11 cellular contexts compared by ENCODE assay signal in genomic region chr1:158496379-158496778, GRCh38. TPM values are rescaled to one million over a fixed set of nuclear protein-coding genes. Genes with fewer than 3 reads are reported as not detected.
A peak's percentile ranks its signal among the peaks of the same experiment; 100 is the strongest.
DNase-seq lines count a peak whose midpoint lies in the region; ATAC-seq and TF ChIP-seq lines count a peak whose summit lies in the region.
"Had no signal": no experiment of that assay in that cellular context is flagged by ENCODE, and none has a peak within 500 bp of the region (broad histone marks: within the 10 kb centered on the region; RNA-seq: fewer than 3 reads in every experiment).

No MANE protein-coding gene starts in this region.

- H3K4me3 Mint-ChIP-seq in glutamatergic neuron (ENCODE audit: unreplicated experiment): no peak overlapping the region
- H3K4me3 Mint-ChIP-seq: HFFc6 had no signal

- H3K36me3 ChIP-seq in SK-N-SH (replicated peaks in 1 of 2; ENCODE audit: control insufficient read depth in 1 of 2, insufficient read depth in 2 of 2, low read length in 1 of 2) (no peaks in the 10 kb centered on the region), kidney epithelial cell (ENCODE audit: control insufficient read depth, insufficient read depth, low read length) (no peaks in the 10 kb centered on the region)

- no peak for ATAC-seq in HG03135 (IDR thresholded peaks at IDR 0.05; ENCODE audit: unreplicated experiment)

- H3K27me3 ChIP-seq in SK-N-SH (ENCODE audit: insufficient read depth) (no peaks in the 10 kb centered on the region; the same call in 1 of the 2 replicates), kidney epithelial cell (ENCODE audit: control insufficient read depth, insufficient read depth, low read length) (no peaks in the 10 kb centered on the region)

- H3K36me3 Mint-ChIP-seq in glutamatergic neuron (ENCODE audit: unreplicated experiment): no peaks in the 10 kb centered on the region

- no peak overlapping the region for H2AFZ ChIP-seq in SK-N-SH (ENCODE audit: low read depth)

- H3K9me3 ChIP-seq in SK-N-SH: no peaks in the 10 kb centered on the region

- no peaks in the 10 kb centered on the region for H3F3A ChIP-seq in SK-N-SH (replicated peaks; ENCODE audit: insufficient read depth)

- H3K79me2 ChIP-seq in SK-N-SH (ENCODE audit: insufficient read depth): no peaks in the 10 kb centered on the region

- H3K9me2 ChIP-seq in SK-N-SH: no peaks in the 10 kb centered on the region

- CTCF ChIA-PET in SK-N-SH (lab: Yijun Ruan, JAX): no interaction called here

- H3K4me2 ChIP-seq in SK-N-SH: no peak overlapping the region

- H3K4me3 ChIP-seq in SK-N-SH (ENCODE audit: low read depth in 2 of 2, low read length in 1 of 2): no peak overlapping the region
- no peak overlapping the region for H3K4me3 ChIP-seq in kidney epithelial cell (ENCODE audit: low read depth, low read length)
- H3K4me3 ChIP-seq: coronary artery had no signal

- H3K9me3 Mint-ChIP-seq in glutamatergic neuron (ENCODE audit: unreplicated experiment): no peaks in the 10 kb centered on the region

- TF ChIP-seq CTCF in SK-N-SH (IDR thresholded peaks at IDR 0.05): peak; percentile 23; the same call in 1 of the 2 replicates
- TF ChIP-seq CTCF in kidney epithelial cell (IDR thresholded peaks at IDR 0.05; ENCODE audit: insufficient read depth, low read length, poor library complexity, severe bottlenecking): peak; percentile 15
- TF ChIP-seq CTCF in glutamatergic neuron (IDR thresholded peaks at IDR 0.05; ENCODE audit: partially characterized antibody, unreplicated experiment): no peak

- H3K4me1 Mint-ChIP-seq in glutamatergic neuron (ENCODE audit: low read depth, unreplicated experiment): no peaks in the 10 kb centered on the region

- H3K9ac ChIP-seq in SK-N-SH: no peak overlapping the region

- DNase-seq in COLO829 (ENCODE audit: low spot score) (peak; percentile 18), SK-N-SH (no peak), kidney epithelial cell (ENCODE audit: low read depth) (no peak), T-helper 2 cell (no peak), glutamatergic neuron (no peak), NCI-H526 treated with DMSO at 0.1 percent for 48 hours (lab: John Stamatoyannopoulos, UW) (no peak)
- DNase-seq: HFFc6, NCI-H345 had no signal

- no peaks in the 10 kb centered on the region for H3K4me1 ChIP-seq in SK-N-SH (ENCODE audit: control insufficient read depth in 1 of 2, insufficient read depth in 2 of 2, low read depth in 1 of 2, low read length in 1 of 2)

- 3% methylated on average over 2 of the region's 2 CpGs for WGBS in SK-N-SH (ENCODE audit: low lambda C conversion rate)

- POLR2A ChIA-PET in SK-N-SH (lab: Yijun Ruan, JAX): no interaction called here

- TF ChIP-seq EP300 in Ishikawa (IDR thresholded peaks at IDR 0.05; ENCODE audit: borderline replicate concordance): no peak
- TF ChIP-seq EP300 in SK-N-SH (IDR thresholded peaks at IDR 0.05; ENCODE audit: borderline replicate concordance in 1 of 2, low read depth in 1 of 2, low read length in 1 of 2): no peak

- H4K20me1 ChIP-seq in SK-N-SH (ENCODE audit: insufficient read depth): no peaks in the 10 kb centered on the region

- TF ChIP-seq RAD21 in Ishikawa (IDR thresholded peaks at IDR 0.05; ENCODE audit: low read depth) (0 out of 2 replicates have a peak, but pooled peaks have one; percentile 11), SK-N-SH (IDR thresholded peaks at IDR 0.05; ENCODE audit: low read length) (no peak)

- no peak overlapping the region for H3K27ac ChIP-seq in SK-N-SH (ENCODE audit: low read depth in 2 of 2, low read length in 1 of 2)
- H3K27ac ChIP-seq: coronary artery had no signal

- no peak overlapping the region for H3K27ac Mint-ChIP-seq in glutamatergic neuron (ENCODE audit: unreplicated experiment)
- H3K27ac Mint-ChIP-seq: HFFc6 had no signal

- H3K27me3 Mint-ChIP-seq in glutamatergic neuron (ENCODE audit: unreplicated experiment): no peaks in the 10 kb centered on the region

TF ChIP-seq in Ishikawa, 13 proteins besides CTCF, POLR2A, EP300 and RAD21 (continues in another document):
- TF ChIP-seq TEAD4 (IDR thresholded peaks at IDR 0.05): no peak
- TF ChIP-seq EGR1 (IDR thresholded peaks at IDR 0.05): no peak
- no peak for TF ChIP-seq YY1 (IDR thresholded peaks at IDR 0.05; ENCODE audit: low read depth)
- TF ChIP-seq REST (IDR thresholded peaks at IDR 0.05; ENCODE audit: low read depth): no peak
- no peak for TF ChIP-seq USF1 (IDR thresholded peaks at IDR 0.05)

TF ChIP-seq in SK-N-SH, 30 proteins besides CTCF, POLR2A, EP300 and RAD21:
- no peak for TF ChIP-seq TEAD4 (IDR thresholded peaks at IDR 0.05; ENCODE audit: borderline replicate concordance, insufficient read depth)
- no peak for TF ChIP-seq GATA2 (CRISPR knock-in tag; IDR thresholded peaks at IDR 0.05)
- no peak for TF ChIP-seq MAX (IDR thresholded peaks at IDR 0.05; ENCODE audit: low read depth)
- no peak for TF ChIP-seq USF2 (IDR thresholded peaks at IDR 0.05; ENCODE audit: borderline replicate concordance, low read depth, low read length)
- no peak for TF ChIP-seq IRF3 (IDR thresholded peaks at IDR 0.05; ENCODE audit: low read depth, low read length)
- TF ChIP-seq FOXJ3 (CRISPR knock-in tag; IDR thresholded peaks at IDR 0.05): no peak
- no peak for TF ChIP-seq MEF2A (IDR thresholded peaks at IDR 0.05; ENCODE audit: borderline replicate concordance, low read depth)
- no peak for TF ChIP-seq USF1 (IDR thresholded peaks at IDR 0.05; ENCODE audit: borderline replicate concordance, low read depth)
- TF ChIP-seq SIN3A (IDR thresholded peaks at IDR 0.05; ENCODE audit: borderline replicate concordance, low read depth, low read length): no peak
- TF ChIP-seq JUND (IDR thresholded peaks at IDR 0.05): no peak

RNA-seq across cellular contexts. Expression of gene OR10R2, which starts 24.4 kb away (rescaled TPM):
- polyA plus RNA-seq in SK-N-SH (2012; rRNA removed): not detected in 2 replicates
- polyA plus RNA-seq in SK-N-SH (2012; cell fraction: cytosol; rRNA removed): not detected in 2 replicates
- not detected in 2 replicates for polyA plus RNA-seq in SK-N-SH (2012; cell fraction: nucleus; rRNA removed)
- total RNA-seq in kidney epithelial cell: not detected in 2 replicates
- total RNA-seq in glutamatergic neuron (ENCODE audit: unreplicated experiment): not detected
- total RNA-seq: HFFc6 had no signal

RNA-seq across cellular contexts. Expression of gene OR10K1, which starts 34.7 kb away (rescaled TPM):
- polyA plus RNA-seq in SK-N-SH (2012; rRNA removed): not detected in 2 replicates
- not detected in 2 replicates for polyA plus RNA-seq in SK-N-SH (2012; cell fraction: cytosol; rRNA removed)
- not detected in 2 replicates for polyA plus RNA-seq in SK-N-SH (2012; cell fraction: nucleus; rRNA removed)
- total RNA-seq in kidney epithelial cell (not detected in 2 replicates), glutamatergic neuron (ENCODE audit: unreplicated experiment) (not detected)
- total RNA-seq: HFFc6 had no signal

RNA-seq across cellular contexts. Expression of gene OR6Y1, which starts 57.8 kb away (rescaled TPM):
- polyA plus RNA-seq in SK-N-SH (2012; rRNA removed): not detected in 2 replicates
- polyA plus RNA-seq in SK-N-SH (2012; cell fraction: cytosol; rRNA removed): not detected in 2 replicates
- polyA plus RNA-seq in SK-N-SH (2012; cell fraction: nucleus; rRNA removed): not detected in 2 replicates
- total RNA-seq in kidney epithelial cell: not detected in 2 replicates
- total RNA-seq in glutamatergic neuron (ENCODE audit: unreplicated experiment): not detected
- total RNA-seq: HFFc6 had no signal
